18 cellular contexts compared by ENCODE assay signal in the genomic region with DNA sequence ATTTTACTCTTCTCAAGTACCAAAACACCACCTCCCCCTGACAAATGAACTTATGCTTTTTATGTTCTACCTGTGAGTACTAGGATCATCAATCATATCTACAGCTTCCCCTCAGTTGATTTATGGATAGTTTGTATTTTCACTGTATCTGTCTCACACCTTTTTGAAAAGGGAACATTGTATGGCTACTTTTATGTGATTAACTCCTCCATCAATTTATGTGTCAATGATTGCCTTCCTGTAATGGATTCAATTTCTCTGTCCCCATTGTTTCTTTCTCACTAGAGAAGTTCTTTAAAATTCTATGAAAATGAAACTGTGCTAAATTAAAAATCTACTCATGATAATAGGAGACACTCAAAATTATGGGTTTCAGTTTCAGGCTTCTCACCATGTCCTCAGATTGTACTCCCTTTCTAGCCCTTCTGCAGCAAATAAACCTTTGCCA.
DNase-seq lines count a peak whose midpoint lies in the region; ATAC-seq lines count a peak whose summit lies in the region.
"Had no signal": no experiment of that assay in that cellular context is flagged by ENCODE, and none has a peak within 500 bp of the region (broad histone marks: within the 10 kb centered on the region; RNA-seq: fewer than 3 reads in every experiment).

No MANE protein-coding gene starts in this region.

- peak; percentile 80 for ATAC-seq in GM18498 (IDR thresholded peaks at IDR 0.05; ENCODE audit: unreplicated experiment)
- peak; percentile 46 for ATAC-seq in GM19395 (IDR thresholded peaks at IDR 0.05; ENCODE audit: unreplicated experiment)
- ATAC-seq in HG02759 (IDR thresholded peaks at IDR 0.05; ENCODE audit: unreplicated experiment), result peak; percentile 52
- ATAC-seq in HG03442 (IDR thresholded peaks at IDR 0.05; ENCODE audit: unreplicated experiment), result peak; percentile 54
- ATAC-seq in Right ventricle myocardium superior (ENCODE audit: poor library complexity), result no peak
- ATAC-seq: activated CD8-positive, alpha-beta T cell treated with anti-CD3 and anti-CD28 coated beads for 36 hours; HCT116; left lobe of liver; psoas muscle had no signal

- no peak for DNase-seq in D341Med (ENCODE audit: low spot score)
- DNase-seq in EL, result no peak
- DNase-seq in superior temporal gyrus (ENCODE audit: extremely low spot score), result no peak
- no peak for DNase-seq in Right ventricle myocardium superior
- DNase-seq: activated CD8-positive, alpha-beta T cell treated with anti-CD3 and anti-CD28 coated beads for 36 hours; activated effector memory CD4-positive, alpha-beta T cell treated with anti-CD3 and anti-CD28 coated beads, Interleukin-2, amount 50 U/mL, for 16 hours; Caco-2; hypothalamus; NCI-H2107; psoas muscle; stimulated activated CD4-positive, alpha-beta T cell treated with anti-CD3 and anti-CD28 coated beads, Interleukin-12 subunit alpha, Interleukin-12 subunit beta, amount 100 ng/mL, for 4 hours; testis had no signal

- intact Hi-C loops in Right ventricle myocardium superior (cut with DNase I), result no loop called here
